ENCODE assay signal across 11 cellular contexts in the genomic region with DNA sequence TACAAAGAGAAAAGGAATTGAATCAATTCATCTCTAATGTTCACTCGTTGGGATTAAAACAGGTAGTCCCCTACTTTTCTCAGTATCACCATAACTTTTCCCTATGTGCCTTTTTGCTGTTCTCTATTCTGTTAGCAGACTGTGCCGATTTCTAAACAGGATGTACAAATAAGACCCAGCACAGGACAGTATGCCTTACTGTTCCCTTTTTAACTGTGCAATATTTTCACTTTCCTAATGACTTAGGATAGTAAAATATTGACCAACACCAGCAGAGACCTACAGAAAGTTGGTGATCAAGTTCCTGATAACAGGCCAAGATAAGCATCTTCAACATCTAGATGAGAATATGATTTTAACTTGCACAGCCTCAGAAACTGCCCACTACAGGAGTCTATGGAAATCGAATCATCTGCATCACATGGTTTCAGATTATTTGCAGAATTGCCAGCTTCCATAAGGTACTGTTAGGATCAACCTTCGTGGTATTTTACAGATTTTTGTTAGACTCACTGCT. TPM values are rescaled to one million over a fixed set of nuclear protein-coding genes. Genes with fewer than 3 reads are reported as not detected.
DNase-seq lines count a peak whose midpoint lies in the region; ATAC-seq and TF ChIP-seq lines count a peak whose summit lies in the region.
"Had no signal": no experiment of that assay in that cellular context is flagged by ENCODE, and none has a peak within 500 bp of the region (broad histone marks: within the 10 kb centered on the region; RNA-seq: fewer than 3 reads in every experiment).

No MANE protein-coding gene starts in this region.

- H3K27me3 Mint-ChIP-seq in GM23338 (ENCODE audit: insufficient read depth, low read depth, poor library complexity): no peaks in the 10 kb centered on the region
- H3K27me3 Mint-ChIP-seq in natural killer cell treated with Interleukin-12 subunit alpha and Interleukin-12 subunit beta and Interleukin-15 and Interleukin-18, amount 100 ng/mL, for 72 hours: no peaks in the 10 kb centered on the region

- no peaks in the 10 kb centered on the region for H3K79me2 ChIP-seq in GM23338 (replicated peaks; ENCODE audit: insufficient read depth)

- H3K4me1 Mint-ChIP-seq in GM23338: peaks cover 19% of the 10 kb centered on the region
- H3K4me1 Mint-ChIP-seq in natural killer cell treated with Interleukin-12 subunit alpha and Interleukin-12 subunit beta and Interleukin-15 and Interleukin-18, amount 100 ng/mL, for 72 hours (ENCODE audit: low read depth in 2 of 2): peaks cover 21 to 24% of the 10 kb centered on the region in 2 donors

- no peaks in the 10 kb centered on the region for H3F3A ChIP-seq in GM23338 (replicated peaks; ENCODE audit: low read depth)

- H3K4me3 ChIP-seq in GM23338: no peak overlapping the region
- H3K4me3 ChIP-seq in A673 (ENCODE audit: low read depth, low read length, poor library complexity, severe bottlenecking): no peak overlapping the region
- H3K4me3 ChIP-seq: upper lobe of left lung had no signal

- POLR2A ChIA-PET in A673 (lab: Charles Lee; ENCODE audit: low non-redundant PET): no interaction called here

- H3K27me3 ChIP-seq in GM23338 (ENCODE audit: insufficient read depth): no peaks in the 10 kb centered on the region
- H3K27me3 ChIP-seq in A673 (replicated peaks; ENCODE audit: insufficient read depth, low read depth, low read length, poor library complexity): no peaks in the 10 kb centered on the region
- H3K27me3 ChIP-seq: upper lobe of left lung had no signal

- CTCF ChIA-PET in A673 (lab: Charles Lee): no interaction called here

- H3K4me1 ChIP-seq in GM23338 (ENCODE audit: insufficient read depth): no peaks in the 10 kb centered on the region
- H3K4me1 ChIP-seq in A673 (ENCODE audit: insufficient read depth, low read length, poor library complexity, severe bottlenecking): no peaks in the 10 kb centered on the region
- H3K4me1 ChIP-seq: upper lobe of left lung had no signal

- H3K27ac ChIP-seq in GM23338 (ENCODE audit: low read depth): no peak overlapping the region
- no peak overlapping the region for H3K27ac ChIP-seq in A673 (ENCODE audit: low read depth, low read length, poor library complexity, severe bottlenecking)
- H3K27ac ChIP-seq: upper lobe of left lung had no signal

- intact Hi-C loops in A673 (cut with micrococcal nuclease; ENCODE audit: unreplicated experiment): no loop called here

- H3K4me3 Mint-ChIP-seq in GM23338: no peak overlapping the region
- H3K4me3 Mint-ChIP-seq in natural killer cell treated with Interleukin-12 subunit alpha and Interleukin-12 subunit beta and Interleukin-15 and Interleukin-18, amount 100 ng/mL, for 72 hours: no peak overlapping the region

- no peaks in the 10 kb centered on the region for H3K9me2 ChIP-seq in GM23338 (ENCODE audit: insufficient read depth)

- DNase-seq in NOMO-1 treated with DMSO at 0.1 percent for 48 hours (lab: John Stamatoyannopoulos, UW; ENCODE audit: unreplicated experiment) (peak; percentile 55), NOMO-1 treated with dmso at 0.1 percent for 144 hours (lab: John Stamatoyannopoulos, UW; ENCODE audit: unreplicated experiment) (no peak), GM23338 (ENCODE audit: low spot score) (no peak), A673 (ENCODE audit: low spot score) (no peak)
- no peak for DNase-seq in natural killer cell treated with Interleukin-12 subunit alpha and Interleukin-12 subunit beta and Interleukin-15 and Interleukin-18, amount 100 ng/mL, for 72 hours (ENCODE audit: low spot score)
- DNase-seq in activated CD4-positive, alpha-beta T cell treated with anti-CD3 and anti-CD28 coated beads, Interleukin-2, amount 50 U/mL, for 48 hours: no peak
- DNase-seq in activated CD4-positive, alpha-beta T cell treated with anti-CD3 and anti-CD28 coated beads for 1 hour: no peak
- DNase-seq: 8988T; activated effector memory CD4-positive, alpha-beta T cell treated with Interleukin-2 at 50 U/mL for 16 hours; upper lobe of left lung had no signal

- H3K9me3 ChIP-seq in A673 (ENCODE audit: low read depth, low read length, poor library complexity, severe bottlenecking): no peaks in the 10 kb centered on the region
- H3K9me3 ChIP-seq: upper lobe of left lung had no signal

- H3K36me3 ChIP-seq in GM23338 (ENCODE audit: insufficient read depth) (peaks cover 45% of the 10 kb centered on the region), A673 (ENCODE audit: insufficient read depth, low read length, poor library complexity, severe bottlenecking) (peaks cover 17% of the 10 kb centered on the region)

- ATAC-seq in GM23338 (no peak), HG03354 (IDR thresholded peaks at IDR 0.05; ENCODE audit: poor library complexity, severe bottlenecking, unreplicated experiment) (peak; percentile 88)
- ATAC-seq in natural killer cell treated with Interleukin-12 subunit alpha and Interleukin-12 subunit beta and Interleukin-15 and Interleukin-18, amount 100 ng/mL, for 72 hours: peak; percentile 44 to 77

- TF ChIP-seq CTCF in GM23338 (conservative IDR thresholded peaks at IDR 0.05; ENCODE audit: low read depth in 2 of 2) (no peak), A673 (conservative IDR thresholded peaks at IDR 0.05; ENCODE audit: low read depth, low read length) (no peak)

- no TSS peak for BruUV-seq in A673 (replicated peaks; lab: Mats Ljungman, UMichigan)

- H4K20me1 ChIP-seq in GM23338 (replicated peaks; ENCODE audit: insufficient read depth): no peaks in the 10 kb centered on the region

- no peaks in the 10 kb centered on the region for H3K9me3 Mint-ChIP-seq in GM23338
- H3K9me3 Mint-ChIP-seq in natural killer cell treated with Interleukin-12 subunit alpha and Interleukin-12 subunit beta and Interleukin-15 and Interleukin-18, amount 100 ng/mL, for 72 hours: no peaks in the 10 kb centered on the region

- no peak overlapping the region for H3K4me2 ChIP-seq in GM23338

- peaks cover 62% of the 10 kb centered on the region for H3K36me3 Mint-ChIP-seq in GM23338 (ENCODE audit: low read depth)
- peaks cover 34% of the 10 kb centered on the region for H3K36me3 Mint-ChIP-seq in natural killer cell treated with Interleukin-12 subunit alpha and Interleukin-12 subunit beta and Interleukin-15 and Interleukin-18, amount 100 ng/mL, for 72 hours

- H3K27ac Mint-ChIP-seq in GM23338: peak overlapping the region; percentile 85
- peak overlapping the region in 1 of 2 donors; percentile 78 for H3K27ac Mint-ChIP-seq in natural killer cell treated with Interleukin-12 subunit alpha and Interleukin-12 subunit beta and Interleukin-15 and Interleukin-18, amount 100 ng/mL, for 72 hours

- no peak overlapping the region for H2AFZ ChIP-seq in GM23338

TF ChIP-seq in GM23338, 12 proteins besides CTCF, POLR2A, EP300 and RAD21 (continues in another document):
- TF ChIP-seq, protein P1, sequence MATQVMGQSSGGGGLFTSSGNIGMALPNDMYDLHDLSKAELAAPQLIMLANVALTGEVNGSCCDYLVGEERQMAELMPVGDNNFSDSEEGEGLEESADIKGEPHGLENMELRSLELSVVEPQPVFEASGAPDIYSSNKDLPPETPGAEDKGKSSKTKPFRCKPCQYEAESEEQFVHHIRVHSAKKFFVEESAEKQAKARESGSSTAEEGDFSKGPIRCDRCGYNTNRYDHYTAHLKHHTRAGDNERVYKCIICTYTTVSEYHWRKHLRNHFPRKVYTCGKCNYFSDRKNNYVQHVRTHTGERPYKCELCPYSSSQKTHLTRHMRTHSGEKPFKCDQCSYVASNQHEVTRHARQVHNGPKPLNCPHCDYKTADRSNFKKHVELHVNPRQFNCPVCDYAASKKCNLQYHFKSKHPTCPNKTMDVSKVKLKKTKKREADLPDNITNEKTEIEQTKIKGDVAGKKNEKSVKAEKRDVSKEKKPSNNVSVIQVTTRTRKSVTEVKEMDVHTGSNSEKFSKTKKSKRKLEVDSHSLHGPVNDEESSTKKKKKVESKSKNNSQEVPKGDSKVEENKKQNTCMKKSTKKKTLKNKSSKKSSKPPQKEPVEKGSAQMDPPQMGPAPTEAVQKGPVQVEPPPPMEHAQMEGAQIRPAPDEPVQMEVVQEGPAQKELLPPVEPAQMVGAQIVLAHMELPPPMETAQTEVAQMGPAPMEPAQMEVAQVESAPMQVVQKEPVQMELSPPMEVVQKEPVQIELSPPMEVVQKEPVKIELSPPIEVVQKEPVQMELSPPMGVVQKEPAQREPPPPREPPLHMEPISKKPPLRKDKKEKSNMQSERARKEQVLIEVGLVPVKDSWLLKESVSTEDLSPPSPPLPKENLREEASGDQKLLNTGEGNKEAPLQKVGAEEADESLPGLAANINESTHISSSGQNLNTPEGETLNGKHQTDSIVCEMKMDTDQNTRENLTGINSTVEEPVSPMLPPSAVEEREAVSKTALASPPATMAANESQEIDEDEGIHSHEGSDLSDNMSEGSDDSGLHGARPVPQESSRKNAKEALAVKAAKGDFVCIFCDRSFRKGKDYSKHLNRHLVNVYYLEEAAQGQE (IDR thresholded peaks at IDR 0.05; ENCODE audit: unreplicated experiment): no peak
- no peak for TF ChIP-seq ETS1 (IDR thresholded peaks at IDR 0.05)
- TF ChIP-seq EZH2phosphoT487 (IDR thresholded peaks at IDR 0.05; ENCODE audit: unreplicated experiment): no peak
- TF ChIP-seq EZH2 (IDR thresholded peaks at IDR 0.05; ENCODE audit: low read depth, unreplicated experiment): no peak
- no peak for TF ChIP-seq ZNF114 (CRISPR knock-in tag; IDR thresholded peaks at IDR 0.05)
- no peak for TF ChIP-seq NANOG (IDR thresholded peaks at IDR 0.05; ENCODE audit: borderline replicate concordance)
- TF ChIP-seq CREB1 (CRISPR knock-in tag; IDR thresholded peaks at IDR 0.05; ENCODE audit: low read depth): no peak
- TF ChIP-seq STAT1 (IDR thresholded peaks at IDR 0.05; ENCODE audit: unreplicated experiment): no peak

RNA-seq across cellular contexts. Expression of gene ADSS2, which starts 42.0 kb away (rescaled TPM):
- 93.9 and 101 TPM in 2 replicates for total RNA-seq in GM23338 (2014; rRNA removed; shearing (Covaris generic))
- polyA plus RNA-seq in GM23338 (2016; fragmentation: Nextera tagmentation; extraction: Ambion mirVana): 53.1 and 55.1 TPM in 2 replicates
- 10 to 100 TPM; 45.0 to 51.0 TPM for total RNA-seq in natural killer cell treated with Interleukin-12 subunit alpha and Interleukin-12 subunit beta and Interleukin-15 and Interleukin-18, amount 100 ng/mL, for 72 hours
- total RNA-seq in A673 (2021): 44.2 and 46.7 TPM in 2 replicates

RNA-seq across cellular contexts. Expression of gene CATSPERE, which starts 51.4 kb away (rescaled TPM):
- total RNA-seq in GM23338 (2014; rRNA removed; shearing (Covaris generic)): not detected in 2 replicates
- polyA plus RNA-seq in GM23338 (2016; fragmentation: Nextera tagmentation; extraction: Ambion mirVana): 0.70 TPM in 1 of 2 replicates, not detected in the other
- under 1 TPM; 0.64 to 0.78 TPM for total RNA-seq in natural killer cell treated with Interleukin-12 subunit alpha and Interleukin-12 subunit beta and Interleukin-15 and Interleukin-18, amount 100 ng/mL, for 72 hours
- total RNA-seq in A673 (2021): 0.45 and 0.83 TPM in 2 replicates
